In genomic region chr1:45750298-45751038, GRCh38 we compare ENCODE assay signal across 1 cellular context.
TF ChIP-seq lines count a peak whose summit lies in the region.

Gene IPP, minus strand, starts transcription at chr1:45750653. Its CDS starts 4,242 bp downstream, at chr1:45746411.

TF ChIP-seq in HepG2, 621 proteins besides CTCF, POLR2A, EP300 and RAD21 (continued from another document and continues in another):
- TF ChIP-seq HNF1A (IDR thresholded peaks at IDR 0.05; ENCODE audit: low read depth) (no peak), HNF1A (CRISPR knock-in tag; IDR thresholded peaks at IDR 0.05; ENCODE audit: borderline replicate concordance) (peak; percentile 59; the same call in 1 of the 2 replicates), RAD51 (IDR thresholded peaks at IDR 0.05; ENCODE audit: borderline replicate concordance) (no peak), JUN (CRISPR knock-in tag; IDR thresholded peaks at IDR 0.05) (0 out of 2 replicates have a peak, but pooled peaks have one; percentile 49), SIN3B (IDR thresholded peaks at IDR 0.05; ENCODE audit: low read length) (no peak), ZNF720 (CRISPR knock-in tag; IDR thresholded peaks at IDR 0.05) (no peak), ZBTB2 (CRISPR knock-in tag; IDR thresholded peaks at IDR 0.05; ENCODE audit: low read depth) (0 out of 2 replicates have a peak, but pooled peaks have one; percentile 52), KLF9 (CRISPR knock-in tag; IDR thresholded peaks at IDR 0.05; ENCODE audit: low read depth) (peak; percentile 80; the same call in 1 of the 2 replicates), ZNF354B (CRISPR knock-in tag; IDR thresholded peaks at IDR 0.05) (no peak), HMGXB4 (CRISPR knock-in tag; IDR thresholded peaks at IDR 0.05; ENCODE audit: borderline replicate concordance in 1 of 2, low read depth in 1 of 2) (peak; percentile 92 to 93), ZNF558 (CRISPR knock-in tag; IDR thresholded peaks at IDR 0.05; ENCODE audit: borderline replicate concordance) (peak; percentile 37; the same call in 1 of the 2 replicates), ZNF530 (CRISPR knock-in tag; IDR thresholded peaks at IDR 0.05; ENCODE audit: low read depth) (peak; percentile 98), FOSL2 (CRISPR knock-in tag; IDR thresholded peaks at IDR 0.05) (no peak; the same call in none of the 2 replicates), CBFB (CRISPR knock-in tag; IDR thresholded peaks at IDR 0.05) (peak; percentile 77), ZNF576 (CRISPR knock-in tag; IDR thresholded peaks at IDR 0.05) (no peak; the same call in 1 of the 2 replicates), ZNF629 (CRISPR knock-in tag; conservative IDR thresholded peaks at IDR 0.05) (no peak; the same call in 1 of the 2 replicates), PHB2 (IDR thresholded peaks at IDR 0.05; ENCODE audit: partially characterized antibody) (no peak), ZNF577 (CRISPR knock-in tag; IDR thresholded peaks at IDR 0.05; ENCODE audit: borderline replicate concordance, low read depth) (no peak), RBAK (CRISPR knock-in tag; IDR thresholded peaks at IDR 0.05) (no peak), TBX3 (IDR thresholded peaks at IDR 0.05; ENCODE audit: borderline replicate concordance) (0 out of 2 replicates have a peak, but pooled peaks have one; percentile 8), GMEB2 (CRISPR knock-in tag; IDR thresholded peaks at IDR 0.05; ENCODE audit: low read depth) (no peak), NFE2 (CRISPR knock-in tag; IDR thresholded peaks at IDR 0.05) (no peak), GATAD2A (CRISPR knock-in tag; IDR thresholded peaks at IDR 0.05) (peak; percentile 56), STAT6 (CRISPR knock-in tag; IDR thresholded peaks at IDR 0.05; ENCODE audit: borderline replicate concordance) (no peak), ZNF510 (CRISPR knock-in tag; IDR thresholded peaks at IDR 0.05; ENCODE audit: low read depth) (0 out of 2 replicates have a peak, but pooled peaks have one; percentile 62), THAP9 (CRISPR knock-in tag; IDR thresholded peaks at IDR 0.05; ENCODE audit: borderline replicate concordance) (peak; percentile 60), BCLAF1 (IDR thresholded peaks at IDR 0.05) (no peak), MXD3 (CRISPR knock-in tag; IDR thresholded peaks at IDR 0.05) (peak; percentile 93), PHF21A (CRISPR knock-in tag; IDR thresholded peaks at IDR 0.05) (peak; percentile 80), ZNF296 (CRISPR knock-in tag; conservative IDR thresholded peaks at IDR 0.05) (no peak), ATF6 (CRISPR knock-in tag; conservative IDR thresholded peaks at IDR 0.05) (0 out of 2 replicates have a peak, but pooled peaks have one; percentile 69), SNAI1 (CRISPR knock-in tag; IDR thresholded peaks at IDR 0.05; ENCODE audit: borderline replicate concordance) (peak; percentile 75; the same call in 1 of the 2 replicates), ZSCAN22 (CRISPR knock-in tag; IDR thresholded peaks at IDR 0.05) (no peak), HOXD1 (CRISPR knock-in tag; IDR thresholded peaks at IDR 0.05) (peak; percentile 63), NFATC3 (CRISPR knock-in tag; IDR thresholded peaks at IDR 0.05) (no peak), PCBP2 (optimal IDR thresholded peaks at IDR 0.05; ENCODE audit: low read depth, low read length, poor library complexity, severe bottlenecking) (no peak), ZSCAN9 (CRISPR knock-in tag; IDR thresholded peaks at IDR 0.05; ENCODE audit: borderline replicate concordance) (peak; percentile 77), TOE1 (CRISPR knock-in tag; IDR thresholded peaks at IDR 0.05) (no peak; the same call in 1 of the 2 replicates), ZNF790 (CRISPR knock-in tag; IDR thresholded peaks at IDR 0.05; ENCODE audit: borderline replicate concordance) (peak; percentile 60; the same call in 1 of the 2 replicates), DR1 (CRISPR knock-in tag; IDR thresholded peaks at IDR 0.05) (peak; percentile 36; the same call in 1 of the 2 replicates)
